ENCODE assay signal across 10 cellular contexts in the genomic region with DNA sequence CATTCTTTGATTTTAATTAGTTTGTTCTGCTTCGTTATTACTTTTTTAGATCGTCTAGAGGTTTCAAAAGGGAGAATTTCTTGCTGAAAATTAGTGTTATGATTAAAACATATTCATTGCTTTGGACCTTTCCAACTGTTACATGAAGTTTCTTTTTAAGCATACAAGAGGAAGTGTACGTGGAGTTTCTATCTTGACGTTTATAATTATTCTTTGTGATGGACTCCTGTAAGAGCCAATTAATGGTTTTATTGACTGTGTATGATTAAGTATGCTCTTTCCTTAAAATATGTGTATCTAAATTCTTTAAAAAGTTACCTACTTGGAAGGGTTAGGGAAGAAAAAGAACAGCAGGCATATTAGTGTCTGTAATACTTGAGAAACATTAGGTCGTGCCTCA. TPM values are rescaled to one million over a fixed set of nuclear protein-coding genes. Genes with fewer than 3 reads are reported as not detected.
DNase-seq lines count a peak whose midpoint lies in the region; ATAC-seq, FAIRE-seq and TF ChIP-seq lines count a peak whose summit lies in the region.
"Had no signal": no experiment of that assay in that cellular context is flagged by ENCODE, and none has a peak within 500 bp of the region (broad histone marks: within the 10 kb centered on the region; RNA-seq: fewer than 3 reads in every experiment).

No MANE protein-coding gene starts in this region.

- no peak for TF ChIP-seq RAD21 in A549 (conservative IDR thresholded peaks at IDR 0.05 in 1 of 2, IDR thresholded peaks at IDR 0.05 in 1 of 2)

- no peak overlapping the region for H3K9ac ChIP-seq in HUES64 (ENCODE audit: low read depth, low read length)

- H3K36me3 ChIP-seq in HUES64 (ENCODE audit: insufficient read depth, low read length): peaks cover 3% of the 10 kb centered on the region

- CTCF ChIA-PET in A549 (lab: Yijun Ruan, JAX): interaction anchor here (1.2 to 1.8 kb wide), 4 partner anchors 10 to 94 kb away, joined by 3 to 8 read pairs (median 4); no protein-coding TSS in a partner anchor

- peak overlapping the region; percentile 74 to 81 (median 80) for H3K4me3 Mint-ChIP-seq in nephron

- H3K4me3 ChIP-seq in A549 (no peak overlapping the region), HUES64 (ENCODE audit: low read length) (no peak overlapping the region), coronary artery (peak overlapping the region; percentile 62)
- H3K4me3 ChIP-seq: lung had no signal

- no peaks in the 10 kb centered on the region for H3K9me3 Mint-ChIP-seq in nephron

- no peak for FAIRE-seq in A549 (lab: Jason Lieb, UNC)

- TF ChIP-seq CTCF in A549 (IDR thresholded peaks at IDR 0.05): no peak
- TF ChIP-seq CTCF in coronary artery (IDR thresholded peaks at IDR 0.05): no peak
- TF ChIP-seq CTCF in nephron (IDR thresholded peaks at IDR 0.05; ENCODE audit: unreplicated experiment in 3 of 3): no peak

- H3K27ac ChIP-seq in A549 (peak overlapping the region in 1 of 2 experiments; percentile 85; a peak in 3 of 6 replicates), HUES64 (ENCODE audit: low read depth, low read length) (peak overlapping the region; percentile 76), coronary artery (peak overlapping the region; percentile 90 to 93)

- ATAC-seq in A549 (no peak), HG03460 (IDR thresholded peaks at IDR 0.05; ENCODE audit: unreplicated experiment) (no peak)

- POLR2A ChIA-PET in A549 (lab: Yijun Ruan, JAX): no interaction called here

- peaks cover 14% of the 10 kb centered on the region for H3K36me3 Mint-ChIP-seq in nephron (ENCODE audit: low read depth)

- no peak for TF ChIP-seq POLR2A in A549 (IDR thresholded peaks at IDR 0.05; ENCODE audit: low read length)

- 77% methylated on average over 5 of the region's 5 CpGs for WGBS in A549 (ENCODE audit: missing lambda C conversion rate)
- WGBS in HUES64: 89% methylated on average over 5 of the region's 5 CpGs

- no peak for TF ChIP-seq EP300 in A549 (IDR thresholded peaks at IDR 0.05)

- H3K27ac Mint-ChIP-seq in nephron: peak overlapping the region; percentile 99 to 100 (median 99)

- H3K4me2 ChIP-seq in A549: peak overlapping the region; percentile 86

- no peaks in the 10 kb centered on the region for H3K27me3 Mint-ChIP-seq in nephron (ENCODE audit: low read depth)

- H3K9me3 ChIP-seq in A549 (no peaks in the 10 kb centered on the region), HUES64 (ENCODE audit: insufficient read depth, low read depth, low read length) (no peaks in the 10 kb centered on the region)

- DNase-seq in A549 (ENCODE audit: low read depth in 1 of 2, low spot score in 1 of 2) (no peak), coronary artery (ENCODE audit: low spot score) (no peak), NCI-H2107 treated with DMSO at 0.1 percent for 48 hours (lab: John Stamatoyannopoulos, UW; ENCODE audit: unreplicated experiment) (no peak), AML-193 (lab: John Stamatoyannopoulos, UW) (no peak), middle frontal gyrus (ENCODE audit: extremely low spot score, low spot score) (no peak)
- DNase-seq: cerebellar nuclear complex had no signal

- peaks cover 32% of the 10 kb centered on the region for H3K4me1 Mint-ChIP-seq in nephron

- H3K4me1 ChIP-seq in A549: peaks cover 30% of the 10 kb centered on the region
- H3K4me1 ChIP-seq in HUES64 (ENCODE audit: insufficient read depth, low read length): peaks cover 20% of the 10 kb centered on the region

- H3K27me3 ChIP-seq in HUES64 (ENCODE audit: insufficient read depth, low read length): no peaks in the 10 kb centered on the region

TF ChIP-seq in A549, 52 proteins besides CTCF, POLR2A, EP300 and RAD21:
- TF ChIP-seq, protein P1, sequence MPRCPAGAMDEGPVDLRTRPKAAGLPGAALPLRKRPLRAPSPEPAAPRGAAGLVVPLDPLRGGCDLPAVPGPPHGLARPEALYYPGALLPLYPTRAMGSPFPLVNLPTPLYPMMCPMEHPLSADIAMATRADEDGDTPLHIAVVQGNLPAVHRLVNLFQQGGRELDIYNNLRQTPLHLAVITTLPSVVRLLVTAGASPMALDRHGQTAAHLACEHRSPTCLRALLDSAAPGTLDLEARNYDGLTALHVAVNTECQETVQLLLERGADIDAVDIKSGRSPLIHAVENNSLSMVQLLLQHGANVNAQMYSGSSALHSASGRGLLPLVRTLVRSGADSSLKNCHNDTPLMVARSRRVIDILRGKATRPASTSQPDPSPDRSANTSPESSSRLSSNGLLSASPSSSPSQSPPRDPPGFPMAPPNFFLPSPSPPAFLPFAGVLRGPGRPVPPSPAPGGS (IDR thresholded peaks at IDR 0.05): no peak
- TF ChIP-seq ZC3H11A (IDR thresholded peaks at IDR 0.05): no peak
- TF ChIP-seq, protein P2, sequence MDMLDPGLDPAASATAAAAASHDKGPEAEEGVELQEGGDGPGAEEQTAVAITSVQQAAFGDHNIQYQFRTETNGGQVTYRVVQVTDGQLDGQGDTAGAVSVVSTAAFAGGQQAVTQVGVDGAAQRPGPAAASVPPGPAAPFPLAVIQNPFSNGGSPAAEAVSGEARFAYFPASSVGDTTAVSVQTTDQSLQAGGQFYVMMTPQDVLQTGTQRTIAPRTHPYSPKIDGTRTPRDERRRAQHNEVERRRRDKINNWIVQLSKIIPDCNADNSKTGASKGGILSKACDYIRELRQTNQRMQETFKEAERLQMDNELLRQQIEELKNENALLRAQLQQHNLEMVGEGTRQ (IDR thresholded peaks at IDR 0.05): no peak
- TF ChIP-seq TFCP2L1 (CRISPR knock-in tag; IDR thresholded peaks at IDR 0.05): no peak
- TF ChIP-seq EHMT2 (IDR thresholded peaks at IDR 0.05; ENCODE audit: low read depth): no peak
- no peak for TF ChIP-seq RCOR1 (IDR thresholded peaks at IDR 0.05; ENCODE audit: low read depth, low read length)
- TF ChIP-seq, protein P3, sequence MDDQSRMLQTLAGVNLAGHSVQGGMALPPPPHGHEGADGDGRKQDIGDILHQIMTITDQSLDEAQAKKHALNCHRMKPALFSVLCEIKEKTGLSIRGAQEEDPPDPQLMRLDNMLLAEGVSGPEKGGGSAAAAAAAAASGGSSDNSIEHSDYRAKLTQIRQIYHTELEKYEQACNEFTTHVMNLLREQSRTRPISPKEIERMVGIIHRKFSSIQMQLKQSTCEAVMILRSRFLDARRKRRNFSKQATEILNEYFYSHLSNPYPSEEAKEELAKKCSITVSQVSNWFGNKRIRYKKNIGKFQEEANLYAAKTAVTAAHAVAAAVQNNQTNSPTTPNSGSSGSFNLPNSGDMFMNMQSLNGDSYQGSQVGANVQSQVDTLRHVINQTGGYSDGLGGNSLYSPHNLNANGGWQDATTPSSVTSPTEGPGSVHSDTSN (IDR thresholded peaks at IDR 0.05): no peak
- no peak for TF ChIP-seq ZFP36 (IDR thresholded peaks at IDR 0.05; ENCODE audit: borderline replicate concordance, partially characterized antibody)
- TF ChIP-seq, protein P4, sequence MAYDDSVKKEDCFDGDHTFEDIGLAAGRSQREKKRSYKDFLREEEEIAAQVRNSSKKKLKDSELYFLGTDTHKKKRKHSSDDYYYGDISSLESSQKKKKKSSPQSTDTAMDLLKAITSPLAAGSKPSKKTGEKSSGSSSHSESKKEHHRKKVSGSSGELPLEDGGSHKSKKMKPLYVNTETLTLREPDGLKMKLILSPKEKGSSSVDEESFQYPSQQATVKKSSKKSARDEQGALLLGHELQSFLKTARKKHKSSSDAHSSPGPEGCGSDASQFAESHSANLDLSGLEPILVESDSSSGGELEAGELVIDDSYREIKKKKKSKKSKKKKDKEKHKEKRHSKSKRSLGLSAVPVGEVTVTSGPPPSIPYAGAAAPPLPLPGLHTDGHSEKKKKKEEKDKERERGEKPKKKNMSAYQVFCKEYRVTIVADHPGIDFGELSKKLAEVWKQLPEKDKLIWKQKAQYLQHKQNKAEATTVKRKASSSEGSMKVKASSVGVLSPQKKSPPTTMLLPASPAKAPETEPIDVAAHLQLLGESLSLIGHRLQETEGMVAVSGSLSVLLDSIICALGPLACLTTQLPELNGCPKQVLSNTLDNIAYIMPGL (CRISPR knock-in tag; IDR thresholded peaks at IDR 0.05; ENCODE audit: borderline replicate concordance): no peak
- TF ChIP-seq, protein P5, sequence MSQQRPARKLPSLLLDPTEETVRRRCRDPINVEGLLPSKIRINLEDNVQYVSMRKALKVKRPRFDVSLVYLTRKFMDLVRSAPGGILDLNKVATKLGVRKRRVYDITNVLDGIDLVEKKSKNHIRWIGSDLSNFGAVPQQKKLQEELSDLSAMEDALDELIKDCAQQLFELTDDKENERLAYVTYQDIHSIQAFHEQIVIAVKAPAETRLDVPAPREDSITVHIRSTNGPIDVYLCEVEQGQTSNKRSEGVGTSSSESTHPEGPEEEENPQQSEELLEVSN (IDR thresholded peaks at IDR 0.05; ENCODE audit: borderline replicate concordance, low read depth): no peak
- TF ChIP-seq, protein P6, sequence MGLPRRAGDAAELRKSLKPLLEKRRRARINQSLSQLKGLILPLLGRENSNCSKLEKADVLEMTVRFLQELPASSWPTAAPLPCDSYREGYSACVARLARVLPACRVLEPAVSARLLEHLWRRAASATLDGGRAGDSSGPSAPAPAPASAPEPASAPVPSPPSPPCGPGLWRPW (IDR thresholded peaks at IDR 0.05): no peak
- TF ChIP-seq HOXA7 (CRISPR knock-in tag; IDR thresholded peaks at IDR 0.05): no peak

RNA-seq across cellular contexts. Expression of a gene that starts 37.8 kb away (rescaled TPM):
- polyA plus RNA-seq in A549 (2011; rRNA removed) (7.0 and 14.3 TPM in 2 replicates), A549 (2017; fragmentation: RNase III; extraction: RNeasy Plus Mini Kit Qiagen cat#74134 plus additional on column Dnase treatment) (12.2 to 21.2 TPM (median 15.5 TPM) in 3 replicates)
- 7.2 and 10.8 TPM in 2 replicates for polyA plus RNA-seq in A549 (2012; cell fraction: cytosol; rRNA removed)
- 41.3 and 43.5 TPM in 2 replicates for polyA plus RNA-seq in A549 (2012; cell fraction: nucleus; rRNA removed)
- polyA minus RNA-seq in A549 (2011; rRNA and poly(A)+ RNA removed): 32.0 and 34.5 TPM in 2 replicates
- polyA plus RNA-seq in HUES64 (2013, experiment 1 of 2): 18.7 TPM
- polyA plus RNA-seq in HUES64 (2013, experiment 2 of 2): 29.0 TPM
